Comparison of ENCODE assay signal across 13 cellular contexts in genomic region chr3:177772908-177773557, GRCh38.
DNase-seq lines count a peak whose midpoint lies in the region; ATAC-seq and TF ChIP-seq lines count a peak whose summit lies in the region.
"Had no signal": no experiment of that assay in that cellular context is flagged by ENCODE, and none has a peak within 500 bp of the region (broad histone marks: within the 10 kb centered on the region; RNA-seq: fewer than 3 reads in every experiment).

No MANE protein-coding gene starts in this region.

- H3K4me1 ChIP-seq in OCI-LY3 (ENCODE audit: low read length) (peaks cover 28% of the 10 kb centered on the region), neural progenitor cell (peaks cover 46% of the 10 kb centered on the region), spleen (peaks cover under 1 to 27% (median 14%) of the 10 kb centered on the region in 6 donors)

- H3K9ac ChIP-seq in OCI-LY3 (ENCODE audit: low read length) (peak overlapping the region; percentile 29; the same call in 1 of the 2 replicates), neural progenitor cell (no peak overlapping the region)

- intact Hi-C loops in spleen (cut with DNase I; ENCODE audit: low total_unique reads), result loop anchor here (10.0 kb wide), 1 partner anchor 718 kb away; no protein-coding TSS in a partner anchor

- no peaks in the 10 kb centered on the region for H3K27me3 ChIP-seq in OCI-LY3 (ENCODE audit: low read depth, low read length)
- H3K27me3 ChIP-seq in neural progenitor cell, result no peaks in the 10 kb centered on the region
- H3K27me3 ChIP-seq in spleen (replicated peaks in 1 of 7), result no peaks in the 10 kb centered on the region

- H3K4me3 ChIP-seq in OCI-LY3 (ENCODE audit: low read length), result peak overlapping the region; percentile 26; the same call in 1 of the 2 replicates
- no peak overlapping the region for H3K4me3 ChIP-seq in neural progenitor cell
- no peak overlapping the region for H3K4me3 ChIP-seq in spleen

- H3K4me2 ChIP-seq in OCI-LY3 (ENCODE audit: low read length), result peak overlapping the region; percentile 80
- peak overlapping the region; percentile 18 for H3K4me2 ChIP-seq in neural progenitor cell

- POLR2A ChIA-PET in RWPE1 (lab: Yijun Ruan, JAX; ENCODE audit: low non-redundant PET), result no interaction called here

- H3K79me2 ChIP-seq in OCI-LY3 (ENCODE audit: low read length), result no peaks in the 10 kb centered on the region
- no peaks in the 10 kb centered on the region for H3K79me2 ChIP-seq in neural progenitor cell (ENCODE audit: low read depth)

- peak overlapping the region; percentile 60 for H3K27ac ChIP-seq in OCI-LY3 (ENCODE audit: low read length)
- no peak overlapping the region for H3K27ac ChIP-seq in neural progenitor cell
- no peak overlapping the region for H3K27ac ChIP-seq in spleen
- no peak overlapping the region for H3K27ac ChIP-seq in RWPE1
- H3K27ac ChIP-seq: HL-60, VCaP had no signal

- DNase-seq in Kasumi-1 (lab: John Stamatoyannopoulos, UW), result peak; percentile 5 to 16
- no peak for DNase-seq in neural progenitor cell (ENCODE audit: low spot score)
- no peak for DNase-seq in spleen
- no peak for DNase-seq in RWPE1 (ENCODE audit: low spot score)
- DNase-seq: activated T-cell treated with anti-CD3 and anti-CD28 coated beads, Interleukin-2, amount 50 U/mL, for 4 hours; head of caudate nucleus; NCI-H1436 treated with DMSO at 0.1 percent for 48 hours; stimulated activated naive CD4-positive, alpha-beta T cell had no signal

- CTCF ChIA-PET in RWPE1 (lab: Yijun Ruan, JAX), result no interaction called here

- TF ChIP-seq CTCF in OCI-LY3 (IDR thresholded peaks at IDR 0.05; ENCODE audit: low read depth, low read length), result no peak
- no peak for TF ChIP-seq CTCF in neural progenitor cell (IDR thresholded peaks at IDR 0.05)
- TF ChIP-seq CTCF in spleen (IDR thresholded peaks at IDR 0.05 in 8 of 11, conservative IDR thresholded peaks at IDR 0.05 in 3 of 11), result no peak
- no peak for TF ChIP-seq CTCF in RWPE1 (conservative IDR thresholded peaks at IDR 0.05; ENCODE audit: low read depth)

- H4K20me1 ChIP-seq in OCI-LY3 (ENCODE audit: insufficient read depth, low read length) (no peaks in the 10 kb centered on the region), neural progenitor cell (ENCODE audit: low read depth) (no peaks in the 10 kb centered on the region)

- TF ChIP-seq POLR2A in GM18505 (IDR thresholded peaks at IDR 0.05; ENCODE audit: borderline replicate concordance, extremely low read depth, insufficient read depth, insufficient read length) (no peak), spleen (IDR thresholded peaks at IDR 0.05) (no peak)

- H2AFZ ChIP-seq in OCI-LY3 (ENCODE audit: low read depth, low read length), result no peak overlapping the region
- no peak overlapping the region for H2AFZ ChIP-seq in neural progenitor cell (replicated peaks)

- H3K4me3 Mint-ChIP-seq in neural progenitor cell, result no peak overlapping the region
- H3K4me3 Mint-ChIP-seq: activated T-cell treated with anti-CD3 and anti-CD28 coated beads, Interleukin-2, amount 50 U/mL, for 4 hours had no signal

- H3K36me3 ChIP-seq in OCI-LY3 (replicated peaks; ENCODE audit: low read depth, low read length) (no peaks in the 10 kb centered on the region), neural progenitor cell (no peaks in the 10 kb centered on the region), spleen (no peaks in the 10 kb centered on the region)

- H3K27me3 Mint-ChIP-seq in neural progenitor cell (ENCODE audit: insufficient read depth, low read depth), result peaks cover 2% of the 10 kb centered on the region

- peaks cover under 1% of the 10 kb centered on the region for H3K36me3 Mint-ChIP-seq in neural progenitor cell

- ATAC-seq in GM18511 (IDR thresholded peaks at IDR 0.05; ENCODE audit: unreplicated experiment), result peak; percentile 45
- ATAC-seq in GM18505 (IDR thresholded peaks at IDR 0.05; ENCODE audit: unreplicated experiment), result no peak
- ATAC-seq: activated T-cell treated with anti-CD3 and anti-CD28 coated beads, Interleukin-2, amount 50 U/mL, for 4 hours had no signal

- peaks cover 29% of the 10 kb centered on the region for H3K4me1 Mint-ChIP-seq in neural progenitor cell

- H3K9me3 Mint-ChIP-seq in neural progenitor cell, result peaks cover 13% of the 10 kb centered on the region

- WGBS in spleen, 5 donors, result 41 to 60% (median 46%) methylated on average over 3 of the region's 3 CpGs

- H3K27ac Mint-ChIP-seq in neural progenitor cell, result peak overlapping the region; percentile 88

- H3F3A ChIP-seq in neural progenitor cell (ENCODE audit: low read depth), result peaks cover 14% of the 10 kb centered on the region

- H3K9me3 ChIP-seq in OCI-LY3 (ENCODE audit: insufficient read depth, low read length) (no peaks in the 10 kb centered on the region), neural progenitor cell (ENCODE audit: low read depth) (peaks cover 1% of the 10 kb centered on the region), spleen (peaks cover 0 to 17% (median 7%) of the 10 kb centered on the region in 8 donors)

Comparison
In these comparisons a context has a peak if more than half of its experiments do, and no peak if none do; other contexts are left out.
1. DNase-seq: peak in Kasumi-1 (2 of 2); none in neural progenitor cell (single experiment), spleen (single experiment) and RWPE1 (single experiment).